ENCODE assay signal across 8 cellular contexts in the genomic region with DNA sequence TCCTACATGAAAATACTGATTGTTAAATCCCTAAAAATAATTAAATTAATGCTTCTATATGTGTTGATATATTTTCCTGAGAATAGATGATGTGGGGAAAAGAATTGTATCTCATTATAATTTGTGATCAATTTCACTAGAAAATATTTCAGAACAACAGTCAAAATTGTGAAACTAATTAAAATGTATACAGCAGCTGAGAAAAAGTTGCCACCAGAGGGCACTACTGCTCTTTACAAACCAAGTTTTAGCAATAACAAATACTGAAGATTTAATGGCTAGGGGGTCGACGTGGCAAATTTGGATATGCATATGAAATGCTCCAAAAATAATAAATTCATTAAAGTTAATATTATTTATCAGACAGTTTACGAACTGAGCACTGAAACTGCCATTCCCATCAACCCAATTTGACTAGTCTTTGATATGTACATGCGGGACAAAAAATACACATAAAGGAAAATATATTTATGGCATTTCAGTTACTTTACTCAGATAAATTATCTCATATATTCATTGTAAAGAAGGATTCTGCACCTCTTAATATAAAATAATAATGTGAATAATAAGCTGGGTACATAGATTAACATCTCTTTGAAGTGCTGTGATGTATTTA.
A peak's percentile ranks its signal among the peaks of the same experiment; 100 is the strongest.
DNase-seq lines count a peak whose midpoint lies in the region; ATAC-seq, FAIRE-seq and TF ChIP-seq lines count a peak whose summit lies in the region.

No MANE protein-coding gene starts in this region.

- no peaks in the 10 kb centered on the region for H3K9me3 ChIP-seq in thoracic aorta

- peak; percentile 47 for DNase-seq in Ammon's horn (ENCODE audit: low spot score)
- DNase-seq in NCI-H748 (lab: John Stamatoyannopoulos, UW; ENCODE audit: unreplicated experiment): peak; percentile 59
- peak; percentile 41 for DNase-seq in astrocyte of the cerebellum (ENCODE audit: low read depth)
- peak; percentile 11 for DNase-seq in kidney glomerular epithelial cell (lab: John Stamatoyannopoulos, UW)
- no peak for DNase-seq in thoracic aorta (ENCODE audit: low spot score)
- DNase-seq in HTR-8/SVneo (ENCODE audit: insufficient read length, low spot score): no peak

- ATAC-seq in thoracic aorta (ENCODE audit: insufficient number of reproducible peaks, low FRiP score, low read depth) (no peak), GM21447 (IDR thresholded peaks at IDR 0.05; ENCODE audit: unreplicated experiment) (no peak)

- TF ChIP-seq CTCF in GM12875 (IDR thresholded peaks at IDR 0.05; ENCODE audit: borderline replicate concordance, insufficient read depth, low read depth, low read length) (peak; percentile 20; the same call in 1 of the 2 replicates), astrocyte of the cerebellum (IDR thresholded peaks at IDR 0.05; ENCODE audit: low read depth, low read length, missing control alignments) (peak; percentile 72), thoracic aorta (IDR thresholded peaks at IDR 0.05) (peak; percentile 63)

- H3K4me3 ChIP-seq in GM12875 (ENCODE audit: low read depth, low read length): no peak overlapping the region
- H3K4me3 ChIP-seq in astrocyte of the cerebellum (ENCODE audit: low read depth, low read length): no peak overlapping the region
- H3K4me3 ChIP-seq in thoracic aorta: no peak overlapping the region

- no peaks in the 10 kb centered on the region for H3K27me3 ChIP-seq in thoracic aorta (replicated peaks; ENCODE audit: insufficient read depth)

- no peak for FAIRE-seq in HTR-8/SVneo (lab: Jason Lieb, UNC)

- H3K4me1 ChIP-seq in thoracic aorta (ENCODE audit: control insufficient read depth in 1 of 2, low read depth in 2 of 2): no peaks in the 10 kb centered on the region

- in situ Hi-C loops in astrocyte of the cerebellum (cut with HindIII; ENCODE audit: low sequenced_read_pairs): no loop called here

- H3K36me3 ChIP-seq in thoracic aorta: no peaks in the 10 kb centered on the region

- no peak overlapping the region for H3K27ac ChIP-seq in thoracic aorta

Comparison
In these comparisons a context has a peak if more than half of its experiments do, and no peak if none do; other contexts are left out.
1. DNase-seq: peak in Ammon's horn (single experiment), NCI-H748 (single experiment), astrocyte of the cerebellum (single experiment) and kidney glomerular epithelial cell (single experiment); none in thoracic aorta (single experiment) and HTR-8/SVneo (single experiment).
2. CTCF ChIP-seq: peak in every context shown above with its lines; median percentile 72 in astrocyte of the cerebellum; 63 in thoracic aorta; 20 in GM12875.